ENCODE assay signal across 12 cellular contexts in the genomic region with DNA sequence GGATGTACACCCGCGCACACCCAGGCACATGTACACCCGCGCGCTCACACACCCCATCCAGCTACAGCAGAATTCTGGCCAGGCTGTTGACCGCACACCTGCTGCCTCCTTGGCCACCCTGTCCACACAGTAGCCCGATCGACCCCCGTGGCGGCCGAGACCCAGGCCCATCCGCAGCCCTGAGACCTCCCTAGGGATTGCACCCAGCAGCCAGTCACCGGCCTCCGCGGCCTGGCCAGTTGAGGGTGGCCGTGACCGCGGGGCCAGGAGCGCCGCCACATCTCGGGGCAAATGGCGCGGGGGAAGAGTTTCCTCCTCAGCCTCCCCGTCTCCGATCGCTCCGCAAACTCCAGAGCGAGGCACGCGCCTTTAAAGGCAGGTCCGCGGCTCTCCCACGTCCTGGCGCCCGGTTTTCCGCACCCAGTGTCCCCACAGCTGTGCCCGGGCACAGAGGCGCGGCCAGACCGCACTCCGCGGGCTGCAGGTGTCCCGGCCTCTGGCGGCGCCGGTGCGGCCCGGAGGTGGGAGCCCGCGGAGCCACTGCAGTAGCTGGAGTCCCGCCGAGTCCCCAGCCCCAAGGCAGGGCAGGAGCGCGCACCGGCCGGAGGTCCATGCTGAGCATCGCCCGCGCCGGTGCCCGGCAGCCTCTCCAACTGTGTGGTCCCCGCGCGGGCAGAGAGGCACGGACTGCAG. TPM values are rescaled to one million over a fixed set of nuclear protein-coding genes. Genes with fewer than 3 reads are reported as not detected.
A peak's percentile ranks its signal among the peaks of the same experiment; 100 is the strongest.
DNase-seq lines count a peak whose midpoint lies in the region; ATAC-seq and TF ChIP-seq lines count a peak whose summit lies in the region.
"Had no signal": no experiment of that assay in that cellular context is flagged by ENCODE, and none has a peak within 500 bp of the region (broad histone marks: within the 10 kb centered on the region; RNA-seq: fewer than 3 reads in every experiment).

No MANE protein-coding gene starts in this region.

- no peak overlapping the region for H3K23ac ChIP-seq in H9 (ENCODE audit: insufficient read length, low read depth, low read length)

- peaks cover 12% of the 10 kb centered on the region for H3K23me2 ChIP-seq in H9 (ENCODE audit: insufficient read length, low read depth, low read length, poor library complexity, severe bottlenecking)

- H3K4me1 ChIP-seq in H9 (ENCODE audit: insufficient read depth, low read length), result peaks cover 4% of the 10 kb centered on the region; the same call in 1 of the 2 replicates
- H3K4me1 ChIP-seq in sigmoid colon, result peaks cover 0 to 22% (median 21%) of the 10 kb centered on the region in 4 donors
- peaks cover 4% of the 10 kb centered on the region for H3K4me1 ChIP-seq in effector memory CD4-positive, alpha-beta T cell (ENCODE audit: control insufficient read depth, insufficient read depth, low read length, poor library complexity, severe bottlenecking)

- H3K4me2 ChIP-seq in H9 (ENCODE audit: insufficient read depth, insufficient read length, low read length), result peak overlapping the region; percentile 82

- TF ChIP-seq CTCF in H9 (conservative IDR thresholded peaks at IDR 0.05) (no peak), astrocyte of the cerebellum (IDR thresholded peaks at IDR 0.05; ENCODE audit: low read depth, low read length, missing control alignments) (no peak), sigmoid colon (IDR thresholded peaks at IDR 0.05) (no peak)

- H3K4ac ChIP-seq in H9 (ENCODE audit: low read depth, low read length), result no peak overlapping the region

- H3K27ac Mint-ChIP-seq in H9, result no peak overlapping the region; a peak in 1 of 7 replicates
- H3K27ac Mint-ChIP-seq: immature natural killer cell had no signal

- H3K79me1 ChIP-seq in H9 (ENCODE audit: insufficient read depth, low read depth, low read length, poor library complexity, severe bottlenecking), result no peaks in the 10 kb centered on the region

- H3K9me3 Mint-ChIP-seq in H9, result peaks cover 7 to 9% of the 10 kb centered on the region in 2 experiments
- H3K9me3 Mint-ChIP-seq: immature natural killer cell had no signal

- intact Hi-C loops in sigmoid colon (cut with DNase I), result loop anchor here (5.0 kb wide), 1 partner anchor 262 kb away; no protein-coding TSS in a partner anchor

- in situ Hi-C loops in astrocyte of the cerebellum (cut with HindIII; ENCODE audit: low sequenced_read_pairs) (no loop called here), KBM-7 (cut with MboI; ENCODE audit: low pct_unique_long_range_greater_than_20kb, low sequenced_read_pairs) (loop anchor here (25.0 kb wide), 1 partner anchor 273 kb away; a partner anchor contains a TSS)

- no peak overlapping the region for H3K56ac ChIP-seq in H9 (ENCODE audit: insufficient read length, low read depth, low read length)

- no peaks in the 10 kb centered on the region; the same call in 1 of the 2 replicates for H3K27me3 ChIP-seq in H9 (ENCODE audit: insufficient read depth, low read length)
- H3K27me3 ChIP-seq in sigmoid colon, result peaks cover 13 to 44% (median 22%) of the 10 kb centered on the region in 3 donors
- peaks cover 18% of the 10 kb centered on the region for H3K27me3 ChIP-seq in effector memory CD4-positive, alpha-beta T cell (replicated peaks; ENCODE audit: control insufficient read depth, insufficient read depth, low read length, poor library complexity, severe bottlenecking)

- peak overlapping the region; percentile 35 for H3K9ac ChIP-seq in H9 (ENCODE audit: extremely low read depth, insufficient read length, low read length)

- H4K91ac ChIP-seq in H9 (ENCODE audit: insufficient read length, low read depth, low read length), result no peak overlapping the region

- no peak overlapping the region for H2BK5ac ChIP-seq in H9 (ENCODE audit: insufficient read length, low read length)

- peaks cover 2% of the 10 kb centered on the region; the same call in 1 of the 2 replicates for H3K79me2 ChIP-seq in H9 (ENCODE audit: insufficient read depth, low read length)

- H2BK15ac ChIP-seq in H9 (ENCODE audit: low read depth, low read length), result no peak overlapping the region

- H3K4me3 ChIP-seq in astrocyte of the cerebellum (ENCODE audit: low read depth, low read length) (peak overlapping the region; percentile 42), sigmoid colon (peak overlapping the region in 3 of 4 donors; percentile 17 to 39 (median 33))
- H3K4me3 ChIP-seq in effector memory CD4-positive, alpha-beta T cell (ENCODE audit: insufficient read depth, low read depth, low read length, poor library complexity, severe bottlenecking), result no peak overlapping the region

- no peak overlapping the region for H2AFZ ChIP-seq in H9 (ENCODE audit: low read length)

- H4K8ac ChIP-seq in H9 (replicated peaks; ENCODE audit: insufficient read length, low read depth, low read length), result no peak overlapping the region

- H3K9me3 ChIP-seq in H9 (ENCODE audit: control insufficient read depth, low read depth, low read length) (peaks cover 1% of the 10 kb centered on the region), sigmoid colon (no peaks in the 10 kb centered on the region)
- no peaks in the 10 kb centered on the region for H3K9me3 ChIP-seq in effector memory CD4-positive, alpha-beta T cell (ENCODE audit: control insufficient read depth, low read length)
- H3K9me3 ChIP-seq: spleen had no signal

- no peak for TF ChIP-seq EP300 in sigmoid colon (IDR thresholded peaks at IDR 0.05)

- H3K27ac ChIP-seq in H9 (ENCODE audit: insufficient read length, low read depth, low read length) (no peak overlapping the region), sigmoid colon (no peak overlapping the region)
- no peak overlapping the region for H3K27ac ChIP-seq in effector memory CD4-positive, alpha-beta T cell (ENCODE audit: insufficient read depth, low read length, poor library complexity, severe bottlenecking)
- H3K27ac ChIP-seq: spleen had no signal

- no peak for ATAC-seq in HG03469 (IDR thresholded peaks at IDR 0.05; ENCODE audit: unreplicated experiment)

- peak overlapping the region; percentile 85 for H3K14ac ChIP-seq in H9 (ENCODE audit: insufficient read depth, low read length)

- H3K18ac ChIP-seq in H9 (ENCODE audit: insufficient read length, low read depth, low read length), result peak overlapping the region; percentile 76

- H3K4me1 Mint-ChIP-seq in H9, result peaks cover 25 to 29% of the 10 kb centered on the region in 2 experiments
- H3K4me1 Mint-ChIP-seq: immature natural killer cell had no signal

- peak overlapping the region; percentile 73 for H4K5ac ChIP-seq in H9 (ENCODE audit: insufficient read length, low read depth, low read length)

- no peak overlapping the region for H2BK120ac ChIP-seq in H9 (ENCODE audit: low read depth, low read length, poor library complexity, severe bottlenecking)

- H3K27me3 Mint-ChIP-seq in H9 (ENCODE audit: low read depth), result peaks cover 27% of the 10 kb centered on the region

- H4K20me1 ChIP-seq in H9 (ENCODE audit: control insufficient read depth, insufficient read depth, insufficient read length), result no peaks in the 10 kb centered on the region

- H3T11ph ChIP-seq in H9 (ENCODE audit: low read length), result no peak overlapping the region

- no CpG with 5 or more reads among the region's 65 CpGs for WGBS in H9 (ENCODE audit: extremely low coverage, insufficient read length, low lambda C conversion rate)
- 8 to 23% methylated on average over 65 of the region's 65 CpGs for WGBS in sigmoid colon, 2 donors

- H2AK5ac ChIP-seq in H9 (ENCODE audit: insufficient read length, low read length), result no peak overlapping the region

- no peak overlapping the region for H2BK20ac ChIP-seq in H9 (ENCODE audit: low read depth, low read length, poor library complexity, severe bottlenecking)

- H3K36me3 Mint-ChIP-seq in H9 (ENCODE audit: insufficient read depth in 1 of 3, low read depth in 3 of 3), result peaks cover 0 to 20% (median 13%) of the 10 kb centered on the region in 3 experiments; a peak in 5 of 7 replicates
- H3K36me3 Mint-ChIP-seq: immature natural killer cell had no signal

- H3K36me3 ChIP-seq in sigmoid colon, result no peaks in the 10 kb centered on the region
- H3K36me3 ChIP-seq in effector memory CD4-positive, alpha-beta T cell (ENCODE audit: control insufficient read depth, insufficient read depth, low read length), result no peaks in the 10 kb centered on the region
- H3K36me3 ChIP-seq: spleen had no signal

- no peak overlapping the region for H2BK12ac ChIP-seq in H9 (ENCODE audit: insufficient read length, low read depth, low read length)

- DNase-seq in H9 (peak; percentile 51), astrocyte of the cerebellum (ENCODE audit: low read depth) (no peak), iPS-NIHi11 (ENCODE audit: low spot score) (peak; percentile 55), sigmoid colon (no peak), KBM-7 (no peak), DMS53 (lab: John Stamatoyannopoulos, UW) (no peak)
- DNase-seq in effector memory CD4-positive, alpha-beta T cell, result no peak
- DNase-seq: immature natural killer cell; NCI-H226; spleen; stimulated activated naive CD4-positive, alpha-beta T cell had no signal

- peak overlapping the region; percentile 76 to 87 for H3K4me3 Mint-ChIP-seq in H9

- TF ChIP-seq POLR2A in sigmoid colon (IDR thresholded peaks at IDR 0.05), result no peak

RNA-seq across cellular contexts. Expression of a gene that starts 0.6 kb away (rescaled TPM):
- total RNA-seq in H9 (2021), result 4.5 and 4.6 TPM in 2 replicates
- 1 to 10 TPM in 1 of 4 donors, under 1 TPM in 2, not detected in 1; under 0.01 to 5.3 (median 0.16) TPM for total RNA-seq in sigmoid colon
- polyA plus RNA-seq in sigmoid colon, result under 1 TPM in 2 of 3 donors, not detected in 1; 0.04 to 0.60 TPM
- total RNA-seq: spleen had no signal
- polyA plus RNA-seq: immature natural killer cell, spleen had no signal

Comparison
In these comparisons a context has a peak if more than half of its experiments do, and no peak if none do; other contexts are left out.
1. DNase-seq: peak in H9 (single experiment) and iPS-NIHi11 (single experiment); none in astrocyte of the cerebellum (single experiment), sigmoid colon (single experiment), KBM-7 (single experiment), DMS53 (single experiment) and effector memory CD4-positive, alpha-beta T cell (0 of 3).